In genomic region chr1:161019116-161019660, GRCh38 we compare ENCODE assay signal across 9 cellular contexts. TPM values are rescaled to one million over a fixed set of nuclear protein-coding genes. Genes with fewer than 3 reads are reported as not detected.
DNase-seq lines count a peak whose midpoint lies in the region; ATAC-seq and TF ChIP-seq lines count a peak whose summit lies in the region.
"Not testable (repeated sequence)": the region's sequence is repeated elsewhere in the genome, so short reads cannot be mapped to it uniquely, and the experiment has no call there.
"Had no signal": no experiment of that assay in that cellular context is flagged by ENCODE, and none has a peak within 500 bp of the region (broad histone marks: within the 10 kb centered on the region; RNA-seq: fewer than 3 reads in every experiment).

No MANE protein-coding gene starts in this region.

- TF ChIP-seq EP300 in sigmoid colon (IDR thresholded peaks at IDR 0.05): not testable (repeated sequence)

- H3K9ac ChIP-seq in OCI-LY1 (ENCODE audit: low read length): not testable (repeated sequence)

- not testable (repeated sequence) for H3K36me3 Mint-ChIP-seq in activated CD4-positive, alpha-beta memory T cell treated with anti-CD3 and anti-CD28 coated beads, Interleukin-2, amount 10 ng/mL, durations not matched to agents 7 days and 5 days (ENCODE audit: low read depth); central memory CD8-positive, alpha-beta T cell (ENCODE audit: insufficient read depth)

- H3K79me2 ChIP-seq in OCI-LY1 (ENCODE audit: insufficient read depth, low read length): not testable (repeated sequence)

- not testable (repeated sequence) for H3F3A ChIP-seq in OCI-LY1 (ENCODE audit: insufficient read depth, low read length)

- not testable (repeated sequence) for DNase-seq in H7; activated CD4-positive, alpha-beta memory T cell treated with anti-CD3 and anti-CD28 coated beads, Interleukin-2, amount 10 ng/mL, durations not matched to agents 7 days and 5 days; central memory CD8-positive, alpha-beta T cell (ENCODE audit: low spot score in 2 of 2); left ventricle myocardium inferior; sigmoid colon

- H3K27me3 Mint-ChIP-seq in activated CD4-positive, alpha-beta memory T cell treated with anti-CD3 and anti-CD28 coated beads, Interleukin-2, amount 10 ng/mL, durations not matched to agents 7 days and 5 days; central memory CD8-positive, alpha-beta T cell: not testable (repeated sequence)

- POLR2A ChIA-PET in activated CD4-positive, alpha-beta memory T cell treated with anti-CD3 and anti-CD28 coated beads, Interleukin-2, amount 10 ng/mL, durations not matched to agents 7 days and 5 days (lab: Charles Lee): interaction anchor here (1.8 kb wide), 1 partner anchor 51 kb away, joined by 5 read pairs; the partner anchor contains the start of gene ARHGAP30

- intact Hi-C loops in left ventricle myocardium inferior (cut with micrococcal nuclease); sigmoid colon (cut with DNase I): not testable (repeated sequence)

- H3K4me1 ChIP-seq in OCI-LY1 (ENCODE audit: insufficient read depth, low read length, severe bottlenecking) (peaks cover 45% of the 10 kb centered on the region), left ventricle myocardium inferior (peaks cover 51% of the 10 kb centered on the region), mesodermal cell (ENCODE audit: control insufficient read depth, insufficient read depth, low read length, poor library complexity, severe bottlenecking) (peaks cover 10% of the 10 kb centered on the region), sigmoid colon (peaks cover 0 to 17% (median 14%) of the 10 kb centered on the region in 4 donors)

- not testable (repeated sequence) for H3K36me3 ChIP-seq in H7 (replicated peaks; ENCODE audit: control insufficient read depth, insufficient read depth, low read length); OCI-LY1 (ENCODE audit: insufficient read depth, low read length); left ventricle myocardium inferior; mesodermal cell (ENCODE audit: control insufficient read depth, insufficient read depth, low read length); sigmoid colon

- peaks cover 34% of the 10 kb centered on the region for H3K4me1 Mint-ChIP-seq in activated CD4-positive, alpha-beta memory T cell treated with anti-CD3 and anti-CD28 coated beads, Interleukin-2, amount 10 ng/mL, durations not matched to agents 7 days and 5 days
- H3K4me1 Mint-ChIP-seq in central memory CD8-positive, alpha-beta T cell: peaks cover 45% of the 10 kb centered on the region

- CTCF ChIA-PET in activated CD4-positive, alpha-beta memory T cell treated with anti-CD3 and anti-CD28 coated beads, Interleukin-2, amount 10 ng/mL, durations not matched to agents 7 days and 5 days (lab: Charles Lee): interaction anchor here (0.7 kb wide), 2 partner anchors 27 to 29 kb away, joined by 4 to 5 read pairs; no protein-coding TSS in a partner anchor

- not testable (repeated sequence) for ATAC-seq in central memory CD8-positive, alpha-beta T cell (replicated peaks; ENCODE audit: extremely low read depth, poor library complexity, severe bottlenecking)

- TF ChIP-seq CTCF in OCI-LY1 (IDR thresholded peaks at IDR 0.05; ENCODE audit: low read length); left ventricle myocardium inferior (IDR thresholded peaks at IDR 0.05; ENCODE audit: borderline replicate concordance); sigmoid colon (IDR thresholded peaks at IDR 0.05): not testable (repeated sequence)

- WGBS in mesodermal cell (ENCODE audit: insufficient coverage in 2 of 2), 2 experiments: 89 to 98% methylated on average over 8 to 13 of the region's 15 CpGs
- 78 to 90% methylated on average over 15 of the region's 15 CpGs for WGBS in sigmoid colon, 2 donors

- not testable (repeated sequence) for H3K27ac Mint-ChIP-seq in activated CD4-positive, alpha-beta memory T cell treated with anti-CD3 and anti-CD28 coated beads, Interleukin-2, amount 10 ng/mL, durations not matched to agents 7 days and 5 days
- H3K27ac Mint-ChIP-seq in central memory CD8-positive, alpha-beta T cell (ENCODE audit: low read depth): peak overlapping the region; percentile 91

- not testable (repeated sequence) for TF ChIP-seq POLR2A in sigmoid colon (IDR thresholded peaks at IDR 0.05)

- H3K9me3 Mint-ChIP-seq in activated CD4-positive, alpha-beta memory T cell treated with anti-CD3 and anti-CD28 coated beads, Interleukin-2, amount 10 ng/mL, durations not matched to agents 7 days and 5 days; central memory CD8-positive, alpha-beta T cell: not testable (repeated sequence)

- peak overlapping the region; percentile 85 for H3K4me3 Mint-ChIP-seq in activated CD4-positive, alpha-beta memory T cell treated with anti-CD3 and anti-CD28 coated beads, Interleukin-2, amount 10 ng/mL, durations not matched to agents 7 days and 5 days
- H3K4me3 Mint-ChIP-seq in central memory CD8-positive, alpha-beta T cell: peak overlapping the region; percentile 91

- not testable (repeated sequence) for H3K27ac ChIP-seq in OCI-LY1 (ENCODE audit: low read depth, low read length, poor library complexity, severe bottlenecking); mesodermal cell (ENCODE audit: low read depth, low read length, severe bottlenecking)
- peak overlapping the region; percentile 88 for H3K27ac ChIP-seq in left ventricle myocardium inferior (replicated peaks)
- H3K27ac ChIP-seq in sigmoid colon: peak overlapping the region in 3 of 4 donors; percentile 8 to 76 (median 25)

- not testable (repeated sequence) for H3K9me2 ChIP-seq in OCI-LY1 (ENCODE audit: low read depth, low read length)

- H4K20me1 ChIP-seq in OCI-LY1 (ENCODE audit: insufficient read depth, low read length): not testable (repeated sequence)

- H2AFZ ChIP-seq in OCI-LY1 (ENCODE audit: low read length): not testable (repeated sequence)

- H3K4me2 ChIP-seq in OCI-LY1 (ENCODE audit: low read length): peak overlapping the region; percentile 91

- H3K4me3 ChIP-seq in H7 (ENCODE audit: insufficient read depth, low read depth, low read length): peak overlapping the region; percentile 88
- peak overlapping the region; percentile 76 for H3K4me3 ChIP-seq in OCI-LY1 (ENCODE audit: low read depth, low read length, poor library complexity, severe bottlenecking)
- peak overlapping the region; percentile 76 for H3K4me3 ChIP-seq in left ventricle myocardium inferior
- H3K4me3 ChIP-seq in mesodermal cell (ENCODE audit: extremely low read depth, insufficient read depth, low read length, poor library complexity, severe bottlenecking): peak overlapping the region; percentile 67
- not testable (repeated sequence) for H3K4me3 ChIP-seq in sigmoid colon

- H3K27me3 ChIP-seq in H7 (ENCODE audit: control insufficient read depth, insufficient read depth, low read length); OCI-LY1 (ENCODE audit: insufficient read depth, low read length); left ventricle myocardium inferior (ENCODE audit: low read depth): not testable (repeated sequence)
- peaks cover 0 to 35% (median 20%) of the 10 kb centered on the region in 3 donors for H3K27me3 ChIP-seq in sigmoid colon

- not testable (repeated sequence) for H3K9me3 ChIP-seq in OCI-LY1 (ENCODE audit: low read length); left ventricle myocardium inferior (replicated peaks); mesodermal cell (ENCODE audit: control insufficient read depth, low read length); sigmoid colon

RNA-seq across cellular contexts. Expression of gene F11R, which starts 1.8 kb away (rescaled TPM):
- total RNA-seq in H7 (2014; rRNA removed; shearing (Covaris generic)): 211 and 255 TPM in 2 replicates
- 10 to 100 TPM; 13.9 to 16.2 TPM for total RNA-seq in activated CD4-positive, alpha-beta memory T cell treated with anti-CD3 and anti-CD28 coated beads, Interleukin-2, amount 10 ng/mL, durations not matched to agents 7 days and 5 days
- total RNA-seq in left ventricle myocardium inferior (8.3 TPM), sigmoid colon (10 to 100 TPM in 1 of 4 donors, 1 to 10 TPM in 3; 2.7 to 30.5 (median 5.9) TPM)
- 118 TPM for polyA plus RNA-seq in mesodermal cell (2013, experiment 1 of 2)
- 90.7 TPM for polyA plus RNA-seq in mesodermal cell (2013, experiment 2 of 2)
- polyA plus RNA-seq in sigmoid colon: 10 to 100 TPM; 15.6 to 96.7 (median 34.0) TPM

RNA-seq across cellular contexts. Expression of gene TSTD1, which starts 19.6 kb away (rescaled TPM):
- total RNA-seq in H7 (2014; rRNA removed; shearing (Covaris generic)): 91.3 and 114 TPM in 2 replicates
- 10 to 100 TPM; 56.1 to 63.8 TPM for total RNA-seq in activated CD4-positive, alpha-beta memory T cell treated with anti-CD3 and anti-CD28 coated beads, Interleukin-2, amount 10 ng/mL, durations not matched to agents 7 days and 5 days
- 13.4 TPM for total RNA-seq in left ventricle myocardium inferior
- 19.0 TPM for polyA plus RNA-seq in mesodermal cell (2013, experiment 1 of 2)
- 13.6 TPM for polyA plus RNA-seq in mesodermal cell (2013, experiment 2 of 2)
- 10 to 100 TPM; 10.5 to 46.4 (median 27.8) TPM for total RNA-seq in sigmoid colon
- 100 to 1,000 TPM; 115 to 609 (median 268) TPM for polyA plus RNA-seq in sigmoid colon
- total RNA-seq: GM23248 had no signal
- polyA plus RNA-seq: GM23248 had no signal

RNA-seq across cellular contexts. Expression of gene USF1, which starts 26.6 kb away (rescaled TPM):
- 169 and 176 TPM in 2 replicates for total RNA-seq in H7 (2014; rRNA removed; shearing (Covaris generic))
- total RNA-seq in activated CD4-positive, alpha-beta memory T cell treated with anti-CD3 and anti-CD28 coated beads, Interleukin-2, amount 10 ng/mL, durations not matched to agents 7 days and 5 days: 10 to 100 TPM; 67.4 to 68.0 TPM
- total RNA-seq in left ventricle myocardium inferior (31.7 TPM), sigmoid colon (10 to 100 TPM; 54.8 to 76.2 (median 62.5) TPM)
- 52.1 TPM for polyA plus RNA-seq in mesodermal cell (2013, experiment 1 of 2)
- 51.3 TPM for polyA plus RNA-seq in mesodermal cell (2013, experiment 2 of 2)
- polyA plus RNA-seq in sigmoid colon: 10 to 100 TPM; 25.8 to 84.6 (median 42.5) TPM

RNA-seq across cellular contexts. Expression of gene ARHGAP30, which starts 50.5 kb away (rescaled TPM):
- total RNA-seq in H7 (2014; rRNA removed; shearing (Covaris generic)): 0.11 TPM in 1 of 2 replicates, not detected in the other
- total RNA-seq in activated CD4-positive, alpha-beta memory T cell treated with anti-CD3 and anti-CD28 coated beads, Interleukin-2, amount 10 ng/mL, durations not matched to agents 7 days and 5 days: 100 to 1,000 TPM; 331 to 339 TPM
- total RNA-seq in left ventricle myocardium inferior: 2.4 TPM
- 0.11 TPM for polyA plus RNA-seq in mesodermal cell (2013, experiment 1 of 2)
- polyA plus RNA-seq in mesodermal cell (2013, experiment 2 of 2): 0.10 TPM
- total RNA-seq in sigmoid colon: 1 to 10 TPM; 4.4 to 7.7 (median 6.6) TPM
- 10 to 100 TPM in 1 of 3 donors, 1 to 10 TPM in 2; 4.8 to 37.8 (median 4.9) TPM for polyA plus RNA-seq in sigmoid colon
- total RNA-seq: glomerular endothelial cell, GM23248 had no signal
